8 cellular contexts compared by ENCODE assay signal in the genomic region with DNA sequence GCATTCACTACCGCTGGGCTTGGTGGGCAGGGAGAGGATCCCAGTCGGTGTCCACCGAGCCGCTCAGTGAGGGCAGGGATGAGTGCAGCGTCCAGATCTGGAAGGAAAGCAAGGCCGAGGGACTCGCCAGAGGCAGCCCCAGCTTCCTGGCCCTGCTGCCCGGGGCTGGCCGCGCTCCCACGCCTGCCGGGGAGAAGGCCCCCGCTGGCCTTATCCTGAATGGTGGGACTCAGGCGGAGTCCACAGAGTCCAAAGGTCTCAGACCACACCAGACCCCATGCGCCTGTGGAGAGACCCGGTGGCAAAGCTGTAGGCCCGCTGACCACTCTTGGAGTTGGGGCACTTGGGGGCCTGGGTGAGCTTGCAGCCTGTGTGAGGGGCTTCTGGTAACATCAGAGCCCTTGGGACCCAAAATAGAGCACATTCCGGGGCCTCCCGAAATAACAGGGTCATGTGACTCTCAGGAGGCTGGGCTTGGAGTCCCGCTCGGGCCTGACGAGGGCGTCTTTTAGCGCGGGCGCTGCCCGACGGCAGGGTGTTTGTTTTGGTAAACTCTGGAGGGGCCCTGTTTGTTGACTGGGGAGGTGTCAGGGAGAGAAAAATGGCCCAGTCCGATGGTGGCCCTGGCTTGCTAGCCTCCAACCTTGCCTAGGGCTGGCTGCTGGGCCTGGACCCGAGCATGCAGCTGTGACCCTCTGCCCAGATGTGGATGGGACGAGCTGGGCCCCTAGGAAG. TPM values are rescaled to one million over a fixed set of nuclear protein-coding genes. Genes with fewer than 3 reads are reported as not detected.
DNase-seq lines count a peak whose midpoint lies in the region; FAIRE-seq and TF ChIP-seq lines count a peak whose summit lies in the region.

No MANE protein-coding gene starts in this region.

- H3K27me3 ChIP-seq in HAP-1 (ENCODE audit: low read depth) (no peaks in the 10 kb centered on the region), keratinocyte (ENCODE audit: control insufficient read depth, extremely low read depth, insufficient read depth, low read length) (no peaks in the 10 kb centered on the region), smooth muscle cell (ENCODE audit: low read depth) (no peaks in the 10 kb centered on the region)

- H3K4me3 ChIP-seq in HAP-1 (peak overlapping the region; percentile 54), keratinocyte (ENCODE audit: control insufficient read depth in 2 of 3, extremely low read depth in 1 of 3, insufficient read depth in 2 of 3, low read depth in 1 of 3, low read length in 3 of 3) (peak overlapping the region; percentile 73 to 93 (median 75)), smooth muscle cell (peak overlapping the region; percentile 76)

- no peaks in the 10 kb centered on the region for H3K36me3 Mint-ChIP-seq in activated CD4-positive, alpha-beta memory T cell treated with anti-CD3 and anti-CD28 coated beads for 36 hours

- WGBS in smooth muscle cell (ENCODE audit: low lambda C conversion rate) = 56% methylated on average over 31 of the region's 31 CpGs

- H3K4me2 ChIP-seq in keratinocyte (ENCODE audit: control insufficient read depth, extremely low read depth, insufficient read depth, low read depth, low read length) (peak overlapping the region; percentile 88), smooth muscle cell (peak overlapping the region; percentile 100)

- dilution Hi-C loops in keratinocyte (cut with MboI; ENCODE audit: extremely low pct_ligation_motif_present, low sequenced_read_pairs) = no loop called here

- CTCF ChIA-PET in activated CD4-positive, alpha-beta memory T cell treated with anti-CD3 and anti-CD28 coated beads for 36 hours (lab: Charles Lee) = interaction anchor here (0.6 to 1.3 kb wide), 2 partner anchors 114 to 121 kb away, joined by 3 read pairs; no protein-coding TSS in a partner anchor

- in situ Hi-C loops in HAP-1 (cut with MboI; ENCODE audit: low sequenced_read_pairs) (no loop called here), T47D (cut with HindIII; ENCODE audit: low pct_unique_long_range_greater_than_20kb, low sequenced_read_pairs) (no loop called here)

- DNase-seq in HAP-1 (ENCODE audit: low spot score in 2 of 2) (no peak), T47D (ENCODE audit: low read depth in 1 of 2, low spot score in 1 of 2) (peak; percentile 75 to 86), keratinocyte (ENCODE audit: low read depth, low spot score) (no peak), smooth muscle cell (lab: John Stamatoyannopoulos, UW; ENCODE audit: unreplicated experiment) (no peak), amniotic stem cell (lab: John Stamatoyannopoulos, UW) (no peak), NCI-H187 (lab: John Stamatoyannopoulos, UW) (no peak), DMS53 (lab: John Stamatoyannopoulos, UW) (no peak)
- DNase-seq in activated CD4-positive, alpha-beta memory T cell treated with anti-CD3 and anti-CD28 coated beads for 36 hours = no peak

- no peaks in the 10 kb centered on the region for H3K9me3 Mint-ChIP-seq in activated CD4-positive, alpha-beta memory T cell treated with anti-CD3 and anti-CD28 coated beads for 36 hours

- peaks cover 8% of the 10 kb centered on the region for H3K4me1 Mint-ChIP-seq in activated CD4-positive, alpha-beta memory T cell treated with anti-CD3 and anti-CD28 coated beads for 36 hours (ENCODE audit: low read depth)

- H4K20me1 ChIP-seq in keratinocyte (ENCODE audit: control insufficient read depth, extremely low read depth, insufficient read depth, low read length) (peaks cover 38% of the 10 kb centered on the region), smooth muscle cell (ENCODE audit: low read depth) (peaks cover 70% of the 10 kb centered on the region)

- FAIRE-seq in keratinocyte (lab: Jason Lieb, UNC) = no peak

- H3K4me1 ChIP-seq in HAP-1 = peaks cover 12% of the 10 kb centered on the region
- H3K4me1 ChIP-seq in keratinocyte (ENCODE audit: control insufficient read depth, extremely low read depth, insufficient read depth, low read length) = peaks cover 62% of the 10 kb centered on the region
- H3K4me1 ChIP-seq in smooth muscle cell (ENCODE audit: low read depth) = peaks cover 40% of the 10 kb centered on the region

- no peak overlapping the region for H3K27ac Mint-ChIP-seq in activated CD4-positive, alpha-beta memory T cell treated with anti-CD3 and anti-CD28 coated beads for 36 hours

- H3K36me3 ChIP-seq in HAP-1 (replicated peaks) (no peaks in the 10 kb centered on the region), keratinocyte (ENCODE audit: control insufficient read depth in 2 of 2, extremely low read depth in 1 of 2, insufficient read depth in 2 of 2, low read length in 2 of 2) (no peaks in the 10 kb centered on the region), smooth muscle cell (ENCODE audit: low read depth) (no peaks in the 10 kb centered on the region)

- H3K9me3 ChIP-seq in HAP-1 (no peaks in the 10 kb centered on the region), keratinocyte (ENCODE audit: control insufficient read depth, low read depth, low read length) (no peaks in the 10 kb centered on the region), smooth muscle cell (replicated peaks; ENCODE audit: low read depth) (no peaks in the 10 kb centered on the region)

- H3K9me1 ChIP-seq in keratinocyte (ENCODE audit: control insufficient read depth, extremely low read depth, insufficient read depth, low read length) = peaks cover 9% of the 10 kb centered on the region

- H3K27ac ChIP-seq in keratinocyte (ENCODE audit: control insufficient read depth, insufficient read depth, low read length) (peak overlapping the region; percentile 77), smooth muscle cell (ENCODE audit: low read depth) (peak overlapping the region; percentile 30)

- intact Hi-C loops in activated CD4-positive, alpha-beta memory T cell treated with anti-CD3 and anti-CD28 coated beads for 36 hours (cut with micrococcal nuclease) = loop anchor here (5.0 kb wide), 1 partner anchor 63 kb away; no protein-coding TSS in a partner anchor

- H2AFZ ChIP-seq in keratinocyte (ENCODE audit: control insufficient read depth, low read length) (peak overlapping the region; percentile 26), smooth muscle cell (ENCODE audit: low read depth) (no peak overlapping the region)

- peaks cover 16% of the 10 kb centered on the region for H3F3A ChIP-seq in smooth muscle cell (ENCODE audit: low read depth)

- TF ChIP-seq CTCF in keratinocyte (optimal IDR thresholded peaks at IDR 0.05 in 1 of 3, IDR thresholded peaks at IDR 0.05 in 1 of 3, conservative IDR thresholded peaks at IDR 0.05 in 1 of 3; ENCODE audit: extremely low read depth in 1 of 3, insufficient read depth in 2 of 3, low read length in 3 of 3) (no peak), smooth muscle cell (IDR thresholded peaks at IDR 0.05; ENCODE audit: borderline replicate concordance, insufficient read depth, poor library complexity, severe bottlenecking) (no peak)

- H3K27me3 Mint-ChIP-seq in activated CD4-positive, alpha-beta memory T cell treated with anti-CD3 and anti-CD28 coated beads for 36 hours = peaks cover 5% of the 10 kb centered on the region

- POLR2A ChIA-PET in activated CD4-positive, alpha-beta memory T cell treated with anti-CD3 and anti-CD28 coated beads for 36 hours (lab: Charles Lee) = interaction anchor here (1.3 kb wide), 1 partner anchor 63 kb away, joined by 3 read pairs; no protein-coding TSS in a partner anchor

- peaks cover 72% of the 10 kb centered on the region for H3K79me2 ChIP-seq in keratinocyte (ENCODE audit: control insufficient read depth, insufficient read depth, low read length)
- peaks cover 70% of the 10 kb centered on the region for H3K79me2 ChIP-seq in smooth muscle cell (ENCODE audit: low read depth)

- H3K9ac ChIP-seq in keratinocyte (ENCODE audit: control insufficient read depth, extremely low read depth, insufficient read depth, low read length) (peak overlapping the region; percentile 80), smooth muscle cell (ENCODE audit: low read depth) (no peak overlapping the region)

- H3K4me3 Mint-ChIP-seq in activated CD4-positive, alpha-beta memory T cell treated with anti-CD3 and anti-CD28 coated beads for 36 hours = no peak overlapping the region

RNA-seq across cellular contexts. Expression of gene RXRA, which starts 2.8 kb away (rescaled TPM):
- polyA plus RNA-seq in keratinocyte = 9.7 to 17.2 TPM (median 16.7 TPM) in 3 replicates
- polyA plus RNA-seq in keratinocyte (2011; ENCODE audit: low read depth) = 15.9 TPM
- 10.5 and 21.8 TPM in 2 replicates for polyA plus RNA-seq in keratinocyte (2011; cell fraction: cytosol; rRNA removed)
- polyA plus RNA-seq in keratinocyte (2011; cell fraction: nucleus; rRNA removed) = 19.4 and 29.5 TPM in 2 replicates
- polyA plus RNA-seq in keratinocyte (2012; ENCODE audit: low replicate concordance) = 30.5 and 34.7 TPM in 2 replicates
- polyA minus RNA-seq in keratinocyte = 19.2 to 55.3 TPM (median 30.6 TPM) in 3 replicates
- polyA minus RNA-seq in keratinocyte (2011; cell fraction: cytosol; rRNA and poly(A)+ RNA removed) = 50.6 TPM
- polyA minus RNA-seq in keratinocyte (2011; cell fraction: nucleus; rRNA and poly(A)+ RNA removed) = 26.7 and 27.5 TPM in 2 replicates
- 8.9 and 13.7 TPM in 2 replicates for total RNA-seq in smooth muscle cell
- 23.1 and 25.3 TPM in 2 replicates for polyA plus RNA-seq in smooth muscle cell
- total RNA-seq in activated CD4-positive, alpha-beta memory T cell treated with anti-CD3 and anti-CD28 coated beads for 36 hours = 10 to 100 TPM; 22.1 to 22.5 TPM

Comparison
In these comparisons a context has a peak if more than half of its experiments do, and no peak if none do; other contexts are left out.
1. DNase-seq: peak in T47D (2 of 2); none in HAP-1 (0 of 2), keratinocyte (single experiment), smooth muscle cell (single experiment), activated CD4-positive, alpha-beta memory T cell treated with anti-CD3 and anti-CD28 coated beads for 36 hours (single experiment), amniotic stem cell (single experiment), NCI-H187 (0 of 2) and DMS53 (single experiment).
2. Peak in every context shown above with its lines, with median percentiles within 50 percentile points of each other: H3K4me3 ChIP-seq.